Comparison of ENCODE assay signal across 1 cellular context in genomic region chr17:11981862-11982261, GRCh38.
TF ChIP-seq lines count a peak whose summit lies in the region.

No MANE protein-coding gene starts in this region.

TF ChIP-seq in H1, 55 proteins besides CTCF, POLR2A, EP300 and RAD21:
- TF ChIP-seq CEBPB (IDR thresholded peaks at IDR 0.05; ENCODE audit: low read depth, low read length) (no peak), SP4 (IDR thresholded peaks at IDR 0.05; ENCODE audit: low read length) (no peak), GTF2F1 (IDR thresholded peaks at IDR 0.05; ENCODE audit: borderline replicate concordance, low read depth, low read length) (no peak), ASH2L (IDR thresholded peaks at IDR 0.05; ENCODE audit: low read length) (no peak), BRCA1 (IDR thresholded peaks at IDR 0.05; ENCODE audit: low read depth, low read length) (no peak), NANOG (IDR thresholded peaks at IDR 0.05; ENCODE audit: insufficient read depth, low read depth, low read length, poor library complexity, severe bottlenecking) (no peak), ZNF274 (IDR thresholded peaks at IDR 0.05; ENCODE audit: borderline replicate concordance, extremely low read depth, low read length) (no peak), HDAC6 (IDR thresholded peaks at IDR 0.05; ENCODE audit: low read depth, low read length) (no peak), YY1 (IDR thresholded peaks at IDR 0.05; ENCODE audit: low read depth, low read length) (no peak), ATF3 (IDR thresholded peaks at IDR 0.05; ENCODE audit: insufficient read depth, low read depth, low read length) (no peak), RXRA (IDR thresholded peaks at IDR 0.05; ENCODE audit: insufficient read depth, low read depth, low read length) (no peak), NRF1 (IDR thresholded peaks at IDR 0.05; ENCODE audit: low read depth, low read length) (no peak), RNF2 (IDR thresholded peaks at IDR 0.05; ENCODE audit: borderline replicate concordance, low read depth, low read length, missing control alignments, poor library complexity, severe bottlenecking) (no peak), USF2 (IDR thresholded peaks at IDR 0.05; ENCODE audit: low read length) (no peak), TEAD4 (IDR thresholded peaks at IDR 0.05; ENCODE audit: low read depth, low read length) (no peak), SIX5 (IDR thresholded peaks at IDR 0.05; ENCODE audit: low read depth, low read length) (no peak)
